Comparison of ENCODE assay signal across 32 cellular contexts in the genomic region with DNA sequence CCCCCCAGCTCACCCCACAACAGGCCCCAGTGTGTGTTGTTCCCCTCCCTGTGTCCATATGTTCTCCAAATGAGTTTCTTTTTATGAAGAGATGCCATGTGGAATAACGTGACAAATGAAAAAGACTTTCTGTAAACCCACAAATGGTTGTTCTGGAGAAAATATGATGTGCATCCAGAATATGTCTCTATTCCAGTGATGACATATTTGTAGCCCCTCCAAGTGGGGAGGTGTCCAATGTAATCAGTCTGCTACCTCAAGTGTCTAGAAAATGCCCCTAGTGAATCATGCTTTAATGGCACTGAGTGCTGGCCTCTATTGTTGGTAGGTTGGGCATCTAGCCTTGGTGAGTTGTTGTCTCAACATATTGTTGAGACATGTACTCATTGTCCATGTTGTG.
"Had no signal": no experiment of that assay in that cellular context is flagged by ENCODE, and none has a peak within 500 bp of the region (broad histone marks: within the 10 kb centered on the region; RNA-seq: fewer than 3 reads in every experiment).

No MANE protein-coding gene starts in this region.

- H3K9me3 ChIP-seq: adrenal gland, body of pancreas, breast epithelium had no signal

- H3K27me3 ChIP-seq: adrenal gland, body of pancreas, brain microvascular endothelial cell, breast epithelium had no signal

- DNase-seq: activated B cell treated with CpG ODN at 0.5 μM for 24 hours; activated CD4-positive, alpha-beta memory T cell treated with anti-CD3 and anti-CD28 coated beads for 36 hours; activated CD4-positive, alpha-beta T cell treated with anti-CD3 and anti-CD28 coated beads for 4 hours; activated CD4-positive, alpha-beta T cell treated with anti-CD3 and anti-CD28 coated beads, Interleukin-2, amount 10 ng/mL, durations not matched to agents 24 days and 14 days; activated CD4-positive, alpha-beta T cell treated with anti-CD3 and anti-CD28 coated beads, Interleukin-2, amount 50 U/mL, for 1 hour; activated CD4-positive, alpha-beta T cell treated with anti-CD3 and anti-CD28 coated beads, Interleukin-2, amount 50 U/mL, for 4 hours; activated CD4-positive, CD25-positive, alpha-beta regulatory T cell treated with anti-CD3 and anti-CD28 coated beads, Interleukin-2, amount 50 U/mL, for 72 hours; activated CD8-positive, alpha-beta memory T cell treated with anti-CD3 and anti-CD28 coated beads, Interleukin-2, amount 50 U/mL, for 4 hours; activated CD8-positive, alpha-beta T cell treated with anti-CD3 and anti-CD28 coated beads for 36 hours; activated effector memory CD4-positive, alpha-beta T cell treated with anti-CD3 and anti-CD28 coated beads, Interleukin-2, amount 50 U/mL, for 16 hours; activated gamma-delta T cell treated with Interleukin-2 at 50 U/mL for 16 hours; activated naive CD4-positive, alpha-beta T cell; activated naive CD4-positive, alpha-beta T cell treated with anti-CD3 and anti-CD28 coated beads for 36 hours; activated naive CD4-positive, alpha-beta T cell treated with anti-CD3 and anti-CD28 coated beads, Interleukin-2, amount 50 U/mL, for 16 hours; activated naive CD8-positive, alpha-beta T cell treated with anti-CD3 and anti-CD28 coated beads for 36 hours; activated T-cell treated with anti-CD3 and anti-CD28 coated beads for 4 hours; activated T-cell treated with anti-CD3 and anti-CD28 coated beads, Interleukin-2, amount 50 U/mL, for 1 hour; activated T-cell treated with anti-CD3 and anti-CD28 coated beads, Interleukin-2, amount 50 U/mL, for 4 hours; activated T-cell treated with anti-CD3 and anti-CD28 coated beads, Interleukin-2, amount 50 U/mL, for 72 hours; adrenal gland; amniotic stem cell; aorta; body of pancreas; brain microvascular endothelial cell; central memory CD4-positive, alpha-beta T cell; T-helper 1 cell; T-helper 2 cell; T-helper 9 cell had no signal

- ATAC-seq: activated CD8-positive, alpha-beta T cell treated with anti-CD3 and anti-CD28 coated beads for 36 hours; activated naive CD4-positive, alpha-beta T cell treated with anti-CD3 and anti-CD28 coated beads, Interleukin-2, amount 50 U/mL, for 72 hours; activated T-cell treated with anti-CD3 and anti-CD28 coated beads, Interleukin-2, amount 50 U/mL, for 4 hours; activated T-cell treated with anti-CD3 and anti-CD28 coated beads, Interleukin-2, amount 50 U/mL, for 72 hours; activated T-helper 17 cell treated with anti-CD3 and anti-CD28 coated beads, Interleukin-2, amount 50 U/mL, for 72 hours; body of pancreas had no signal

- H3K27ac ChIP-seq: adrenal gland, body of pancreas, brain microvascular endothelial cell, breast epithelium, VCaP had no signal

- H3K4me3 ChIP-seq: adrenal gland, body of pancreas, breast epithelium had no signal

- H3K36me3 ChIP-seq: adrenal gland, brain microvascular endothelial cell, breast epithelium had no signal

- H3K4me1 ChIP-seq: adrenal gland, body of pancreas, breast epithelium had no signal
